ENCODE assay signal across 12 cellular contexts in the genomic region with DNA sequence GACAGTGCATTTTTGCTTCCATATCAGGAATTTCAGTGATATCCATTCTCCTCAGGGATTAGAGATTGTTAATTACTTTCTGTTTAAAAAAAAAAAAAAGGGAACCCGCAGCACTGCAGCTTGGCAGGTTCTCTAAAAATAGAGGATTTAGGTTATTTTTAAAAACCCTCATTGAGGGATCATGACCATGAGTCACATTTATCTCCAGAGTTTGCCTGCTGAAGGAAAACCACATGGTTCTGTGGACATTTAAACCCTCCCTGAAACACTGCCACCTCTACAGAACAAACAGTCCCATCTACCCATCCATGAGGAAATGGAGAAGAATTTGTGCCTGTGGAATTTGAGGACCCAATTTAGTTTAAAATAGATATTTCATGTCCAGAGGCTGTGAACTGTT.
A peak's percentile ranks its signal among the peaks of the same experiment; 100 is the strongest.
DNase-seq lines count a peak whose midpoint lies in the region; ATAC-seq and TF ChIP-seq lines count a peak whose summit lies in the region.
"Had no signal": no experiment of that assay in that cellular context is flagged by ENCODE, and none has a peak within 500 bp of the region (broad histone marks: within the 10 kb centered on the region; RNA-seq: fewer than 3 reads in every experiment).

No MANE protein-coding gene starts in this region.

- peak in 3 of 4 donors; percentile 53 to 72 (median 53) for ATAC-seq in heart left ventricle
- peak; percentile 74 for ATAC-seq in SK-N-SH treated with all-trans-retinoic acid at 6 μM for 48 hours
- ATAC-seq in foreskin keratinocyte: peak; percentile 25
- peak in 1 of 2 donors; percentile 66 for ATAC-seq in upper lobe of left lung (ENCODE audit: low FRiP score in 2 of 2)

- H3K4me3 ChIP-seq in heart left ventricle: no peak overlapping the region
- no peak overlapping the region for H3K4me3 ChIP-seq in upper lobe of left lung
- H3K4me3 ChIP-seq: ascending aorta had no signal

- no peak for TF ChIP-seq EP300 in upper lobe of left lung (IDR thresholded peaks at IDR 0.05)

- intact Hi-C loops in heart left ventricle (cut with DNase I) (no loop called here), cardiac septum (cut with DNase I) (no loop called here)

- H3K27ac ChIP-seq in heart left ventricle (peak overlapping the region in 2 of 12 donors; percentile 11 to 29), foreskin keratinocyte (peak overlapping the region; percentile 41), upper lobe of left lung (peak overlapping the region in 3 of 4 donors; percentile 5 to 72 (median 31))
- H3K27ac ChIP-seq: ascending aorta had no signal

- H3K27me3 ChIP-seq in heart left ventricle (no peaks in the 10 kb centered on the region), foreskin keratinocyte (no peaks in the 10 kb centered on the region), upper lobe of left lung (no peaks in the 10 kb centered on the region)
- H3K27me3 ChIP-seq: ascending aorta had no signal

- H3K9me3 ChIP-seq in heart left ventricle (no peaks in the 10 kb centered on the region), upper lobe of left lung (no peaks in the 10 kb centered on the region)
- H3K9me3 ChIP-seq: ascending aorta had no signal

- TF ChIP-seq POLR2A in heart left ventricle (IDR thresholded peaks at IDR 0.05) (no peak), upper lobe of left lung (IDR thresholded peaks at IDR 0.05) (no peak)

- TF ChIP-seq CTCF in heart left ventricle (IDR thresholded peaks at IDR 0.05): no peak
- no peak for TF ChIP-seq CTCF in foreskin keratinocyte (conservative IDR thresholded peaks at IDR 0.05)
- no peak for TF ChIP-seq CTCF in upper lobe of left lung (IDR thresholded peaks at IDR 0.05)

- H3K36me3 ChIP-seq in heart left ventricle (no peaks in the 10 kb centered on the region), upper lobe of left lung (no peaks in the 10 kb centered on the region)
- H3K36me3 ChIP-seq: ascending aorta had no signal

- H3K4me1 ChIP-seq in heart left ventricle: peaks cover 5 to 39% (median 17%) of the 10 kb centered on the region in 12 donors
- H3K4me1 ChIP-seq in foreskin keratinocyte: peaks cover 26% of the 10 kb centered on the region
- H3K4me1 ChIP-seq in upper lobe of left lung: peaks cover 26 to 47% (median 29%) of the 10 kb centered on the region in 4 donors

- 7 to 21% (median 12%) methylated on average over 1 of the region's 1 CpG for WGBS in heart left ventricle, 4 donors
- 43 to 67% methylated on average over 1 of the region's 1 CpG for WGBS in upper lobe of left lung, 2 donors

- DNase-seq in heart left ventricle (no peak), cardiac septum (ENCODE audit: low spot score) (no peak), foreskin keratinocyte (peak in 1 of 2 donors; percentile 72), upper lobe of left lung (no peak), NCI-H2029 treated with DMSO at 0.1 percent for 48 hours (lab: John Stamatoyannopoulos, UW) (no peak), NCI-H1930 (lab: John Stamatoyannopoulos, UW) (no peak), HT-29 (ENCODE audit: low spot score) (no peak)
- DNase-seq: activated CD4-positive, alpha-beta T cell treated with anti-CD3 and anti-CD28 coated beads for 1 hour; immature natural killer cell; NCI-H526 treated with DMSO at 0.1 percent for 48 hours had no signal

TF ChIP-seq in SK-N-SH treated with all-trans-retinoic acid at 6 μM for 48 hours, 23 proteins besides CTCF, POLR2A, EP300 and RAD21:
- no peak for TF ChIP-seq SNAI2 (CRISPR knock-in tag; IDR thresholded peaks at IDR 0.05)
